25 cellular contexts compared by ENCODE assay signal in the genomic region with DNA sequence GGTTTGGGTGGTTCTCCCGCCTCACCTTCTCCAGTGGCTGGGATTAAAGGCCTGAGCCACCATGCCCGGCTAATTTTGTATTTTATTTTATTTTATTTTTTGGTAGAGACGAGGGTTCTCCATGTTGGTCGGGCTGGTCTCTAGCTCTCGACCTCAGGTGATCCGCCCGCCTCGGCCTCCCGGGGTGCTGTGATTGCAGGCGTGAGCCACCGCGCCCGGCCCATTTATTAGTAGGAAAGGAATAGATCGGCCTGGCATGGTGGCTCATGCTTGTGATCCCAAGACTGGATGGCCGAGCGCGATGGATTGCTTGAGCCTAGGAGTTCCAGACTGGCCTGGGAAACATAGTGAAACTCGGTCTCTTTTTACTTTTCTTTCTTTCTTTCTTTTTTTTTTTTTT.
"Had no signal": no experiment of that assay in that cellular context is flagged by ENCODE, and none has a peak within 500 bp of the region (broad histone marks: within the 10 kb centered on the region; RNA-seq: fewer than 3 reads in every experiment).

No MANE protein-coding gene starts in this region.

- H3K27me3 ChIP-seq: esophagus squamous epithelium, left lung had no signal

- H3K27me3 Mint-ChIP-seq: effector memory CD8-positive, alpha-beta T cell had no signal

- H3K4me3 ChIP-seq: esophagus squamous epithelium, gastroesophageal sphincter, heart left ventricle, left lung, lower lobe of right lung, mucosa of descending colon had no signal

- H3K9me3 ChIP-seq: esophagus squamous epithelium, gastroesophageal sphincter, heart left ventricle, left lung, lower lobe of right lung, mucosa of descending colon had no signal

- H3K4me1 ChIP-seq: gastroesophageal sphincter, heart left ventricle, lower lobe of right lung had no signal

- H3K4me3 Mint-ChIP-seq: dendritic cell treated with granulocyte-macrophage colony-stimulating factor and Interleukin-4, amounts not matched to agents 40 ng/mL and 50 ng/mL, for 4 days; effector memory CD8-positive, alpha-beta T cell; endodermal cell; mesothelial cell of epicardium; naive B cell had no signal

- FAIRE-seq: colon, endometrium, frontal cortex, islet of Langerhans, keratinocyte had no signal

- H3K36me3 ChIP-seq: esophagus squamous epithelium, gastroesophageal sphincter, heart left ventricle, left lung, lower lobe of right lung had no signal

- H3K27ac Mint-ChIP-seq: dendritic cell treated with granulocyte-macrophage colony-stimulating factor and Interleukin-4, amounts not matched to agents 40 ng/mL and 50 ng/mL, for 4 days; effector memory CD8-positive, alpha-beta T cell; endodermal cell; naive B cell had no signal

- H3K27ac ChIP-seq: epithelial cell of prostate, gastroesophageal sphincter, heart left ventricle, left lung, lower lobe of right lung had no signal

- DNase-seq: cortex of kidney; effector CD8-positive, alpha-beta T cell; effector memory CD8-positive, alpha-beta T cell; endodermal cell; erythroblast; esophagus squamous epithelium; foreskin fibroblast; hippocampal formation; kidney glomerular epithelial cell; left ventricle myocardium superior; lower lobe of right lung; mesenchymal stem cell; mucosa of descending colon; naive B cell had no signal

- ATAC-seq: effector memory CD8-positive, alpha-beta T cell; gastroesophageal sphincter; heart left ventricle; left lung; left ventricle myocardium superior; mucosa of descending colon had no signal

- H3K9me3 Mint-ChIP-seq: effector memory CD8-positive, alpha-beta T cell had no signal
